17 cellular contexts compared by ENCODE assay signal in genomic region chr13:50928088-50928487, GRCh38. TPM values are rescaled to one million over a fixed set of nuclear protein-coding genes. Genes with fewer than 3 reads are reported as not detected.
DNase-seq lines count a peak whose midpoint lies in the region; ATAC-seq and TF ChIP-seq lines count a peak whose summit lies in the region.
"Had no signal": no experiment of that assay in that cellular context is flagged by ENCODE, and none has a peak within 500 bp of the region (broad histone marks: within the 10 kb centered on the region; RNA-seq: fewer than 3 reads in every experiment).

No MANE protein-coding gene starts in this region.

- no peaks in the 10 kb centered on the region for H3K27me3 ChIP-seq in CD4-positive, CD25-positive, alpha-beta regulatory T cell (ENCODE audit: control insufficient read depth, insufficient read depth, low read length)
- H3K27me3 ChIP-seq in mesenchymal stem cell (ENCODE audit: control insufficient read depth in 1 of 2, insufficient read depth in 1 of 2, low read length in 2 of 2), result no peaks in the 10 kb centered on the region
- no peaks in the 10 kb centered on the region for H3K27me3 ChIP-seq in tibial artery
- no peaks in the 10 kb centered on the region for H3K27me3 ChIP-seq in uterus

- peaks cover 43% of the 10 kb centered on the region for H3K36me3 Mint-ChIP-seq in CD4-positive, CD25-positive, alpha-beta regulatory T cell
- H3K36me3 Mint-ChIP-seq in IgD-negative memory B cell (peaks cover 9% of the 10 kb centered on the region), chondrocyte (ENCODE audit: low read depth) (peaks cover 21% of the 10 kb centered on the region)
- peaks cover 26% of the 10 kb centered on the region for H3K36me3 Mint-ChIP-seq in activated naive CD4-positive, alpha-beta T cell treated with anti-CD3 and anti-CD28 coated beads for 36 hours (ENCODE audit: low read depth)

- peak overlapping the region in 2 of 3 donors; percentile 18 to 20 for H3K27ac Mint-ChIP-seq in CD4-positive, CD25-positive, alpha-beta regulatory T cell
- H3K27ac Mint-ChIP-seq in IgD-negative memory B cell (peak overlapping the region in 2 of 3 donors; percentile 53 to 64), chondrocyte (ENCODE audit: unreplicated experiment) (peak overlapping the region; percentile 32)
- no peak overlapping the region for H3K27ac Mint-ChIP-seq in activated naive CD4-positive, alpha-beta T cell treated with anti-CD3 and anti-CD28 coated beads for 36 hours

- H2BK5ac ChIP-seq in mesenchymal stem cell (ENCODE audit: low read depth, low read length, poor library complexity, severe bottlenecking), result no peak overlapping the region

- no peak overlapping the region for H3K27ac ChIP-seq in CD4-positive, CD25-positive, alpha-beta regulatory T cell (ENCODE audit: insufficient read depth, low read length, poor library complexity, severe bottlenecking)
- no peak overlapping the region for H3K27ac ChIP-seq in mesenchymal stem cell (ENCODE audit: low read length, poor library complexity, severe bottlenecking)
- H3K27ac ChIP-seq in tibial artery, result no peak overlapping the region
- H3K27ac ChIP-seq in uterus, result peak overlapping the region in 1 of 2 donors; percentile 10

- peaks cover 1 to 16% (median 12%) of the 10 kb centered on the region in 7 donors for H3K9me3 Mint-ChIP-seq in CD4-positive, CD25-positive, alpha-beta regulatory T cell
- peaks cover 0 to 11% (median 10%) of the 10 kb centered on the region in 3 donors for H3K9me3 Mint-ChIP-seq in IgD-negative memory B cell
- H3K9me3 Mint-ChIP-seq in chondrocyte (ENCODE audit: low read depth), result peaks cover 25% of the 10 kb centered on the region
- peaks cover 18% of the 10 kb centered on the region for H3K9me3 Mint-ChIP-seq in activated naive CD4-positive, alpha-beta T cell treated with anti-CD3 and anti-CD28 coated beads for 36 hours

- H2AFZ ChIP-seq in mesenchymal stem cell (ENCODE audit: low read depth, low read length), result no peak overlapping the region

- intact Hi-C loops in tibial artery (cut with DNase I; ENCODE audit: low total_unique reads), result no loop called here
- intact Hi-C loops in activated naive CD4-positive, alpha-beta T cell treated with anti-CD3 and anti-CD28 coated beads for 36 hours (cut with micrococcal nuclease), result no loop called here
- intact Hi-C loops in uterus (cut with DNase I; ENCODE audit: low total_unique reads), result no loop called here

- H3K27me3 Mint-ChIP-seq in CD4-positive, CD25-positive, alpha-beta regulatory T cell, result no peaks in the 10 kb centered on the region
- no peaks in the 10 kb centered on the region for H3K27me3 Mint-ChIP-seq in IgD-negative memory B cell
- H3K27me3 Mint-ChIP-seq in chondrocyte (ENCODE audit: low read depth), result no peaks in the 10 kb centered on the region
- no peaks in the 10 kb centered on the region for H3K27me3 Mint-ChIP-seq in activated naive CD4-positive, alpha-beta T cell treated with anti-CD3 and anti-CD28 coated beads for 36 hours (ENCODE audit: low read depth)
- H3K27me3 Mint-ChIP-seq: CD4-positive, alpha-beta memory T cell had no signal

- no peak for TF ChIP-seq POLR2A in uterus (IDR thresholded peaks at IDR 0.05)

- no peak for ATAC-seq in CD4-positive, CD25-positive, alpha-beta regulatory T cell (ENCODE audit: low read depth in 2 of 2)

- H2AK5ac ChIP-seq in mesenchymal stem cell (ENCODE audit: low read length, severe bottlenecking), result no peak overlapping the region

- no peak overlapping the region for H3K4ac ChIP-seq in mesenchymal stem cell (ENCODE audit: low read depth in 1 of 2, low read length in 2 of 2)

- 80% methylated on average over 1 of the region's 2 CpGs for WGBS in mesenchymal stem cell

- no peak for DNase-seq in CD4-positive, CD25-positive, alpha-beta regulatory T cell
- DNase-seq in chondrocyte (ENCODE audit: low spot score), result no peak
- DNase-seq in mesenchymal stem cell, result peak; percentile 45
- DNase-seq in tibial artery, result no peak
- DNase-seq in activated naive CD4-positive, alpha-beta T cell treated with anti-CD3 and anti-CD28 coated beads for 36 hours, result no peak
- no peak for DNase-seq in NCI-H187 treated with DMSO at 0.1 percent for 48 hours (lab: John Stamatoyannopoulos, UW)
- no peak for DNase-seq in uterus
- DNase-seq: Calu3; CD4-positive, alpha-beta memory T cell; DMS53; NCI-H1105; NCI-H1694 treated with DMSO at 0.1 percent for 48 hours; NCI-H345; NCI-H526 treated with DMSO at 0.1 percent for 48 hours; SIG-M5 had no signal

- no peak overlapping the region for H3K18ac ChIP-seq in mesenchymal stem cell (ENCODE audit: low read depth in 1 of 2, low read length in 2 of 2)

- no peak overlapping the region for H3K4me2 ChIP-seq in mesenchymal stem cell (ENCODE audit: low read length, poor library complexity, severe bottlenecking)

- H4K91ac ChIP-seq in mesenchymal stem cell (ENCODE audit: low read length), result no peak overlapping the region

- H3K23ac ChIP-seq in mesenchymal stem cell (ENCODE audit: low read length in 2 of 2), result no peak overlapping the region

- H3K4me1 ChIP-seq in CD4-positive, CD25-positive, alpha-beta regulatory T cell (ENCODE audit: control insufficient read depth, insufficient read depth, low read length, poor library complexity, severe bottlenecking), result no peaks in the 10 kb centered on the region
- H3K4me1 ChIP-seq in mesenchymal stem cell (ENCODE audit: control insufficient read depth, insufficient read depth, low read depth, low read length) (no peaks in the 10 kb centered on the region), tibial artery (no peaks in the 10 kb centered on the region), uterus (no peaks in the 10 kb centered on the region)
- H3K4me1 ChIP-seq: HAP-1 had no signal

- H3K9ac ChIP-seq in mesenchymal stem cell (ENCODE audit: low read length), result peak overlapping the region; percentile 33

- H2BK120ac ChIP-seq in mesenchymal stem cell (ENCODE audit: low read depth, low read length), result no peak overlapping the region

- peaks cover 13 to 17% of the 10 kb centered on the region in 2 experiments for H3K9me3 ChIP-seq in CD4-positive, CD25-positive, alpha-beta regulatory T cell (ENCODE audit: control insufficient read depth in 2 of 2, low read length in 2 of 2)
- H3K9me3 ChIP-seq in mesenchymal stem cell (ENCODE audit: control insufficient read depth, low read length), result peaks cover 21% of the 10 kb centered on the region
- peaks cover 2 to 17% (median 15%) of the 10 kb centered on the region in 3 donors for H3K9me3 ChIP-seq in tibial artery
- H3K9me3 ChIP-seq in uterus, result peaks cover 0 to 17% of the 10 kb centered on the region in 2 donors

- TF ChIP-seq CTCF in chondrocyte (IDR thresholded peaks at IDR 0.05) (no peak), tibial artery (IDR thresholded peaks at IDR 0.05) (no peak), uterus (IDR thresholded peaks at IDR 0.05) (no peak)

- no peak overlapping the region for H2BK15ac ChIP-seq in mesenchymal stem cell (ENCODE audit: low read depth, poor library complexity, severe bottlenecking)

- CTCF ChIA-PET in activated naive CD4-positive, alpha-beta T cell treated with anti-CD3 and anti-CD28 coated beads for 36 hours (lab: Charles Lee), result interaction anchor here (0.7 kb wide), 1 partner anchor 761 kb away, joined by 3 read pairs; no protein-coding TSS in a partner anchor

- peaks cover 46% of the 10 kb centered on the region for H3K36me3 ChIP-seq in CD4-positive, CD25-positive, alpha-beta regulatory T cell (ENCODE audit: control insufficient read depth, insufficient read depth, low read length)
- H3K36me3 ChIP-seq in mesenchymal stem cell (ENCODE audit: control insufficient read depth in 1 of 2, insufficient read depth in 2 of 2, low read depth in 1 of 2, low read length in 2 of 2) (peaks cover 0 to 18% of the 10 kb centered on the region in 2 experiments), tibial artery (peaks cover 9 to 21% (median 11%) of the 10 kb centered on the region in 3 donors), uterus (no peaks in the 10 kb centered on the region)

- no peak overlapping the region for H3K4me3 Mint-ChIP-seq in CD4-positive, CD25-positive, alpha-beta regulatory T cell
- H3K4me3 Mint-ChIP-seq in IgD-negative memory B cell (no peak overlapping the region), chondrocyte (ENCODE audit: unreplicated experiment) (no peak overlapping the region)
- no peak overlapping the region for H3K4me3 Mint-ChIP-seq in activated naive CD4-positive, alpha-beta T cell treated with anti-CD3 and anti-CD28 coated beads for 36 hours
- H3K4me3 Mint-ChIP-seq: CD4-positive, alpha-beta memory T cell had no signal

- no peak overlapping the region for H3K14ac ChIP-seq in mesenchymal stem cell (ENCODE audit: low read length in 2 of 2)

- H3K79me1 ChIP-seq in mesenchymal stem cell (replicated peaks; ENCODE audit: low read length, poor library complexity, severe bottlenecking), result peaks cover 11% of the 10 kb centered on the region

- no peak overlapping the region for H3K4me3 ChIP-seq in CD4-positive, CD25-positive, alpha-beta regulatory T cell (ENCODE audit: low read depth, low read length)
- no peak overlapping the region for H3K4me3 ChIP-seq in mesenchymal stem cell (ENCODE audit: insufficient read depth in 1 of 2, low read depth in 1 of 2, low read length in 2 of 2)
- H3K4me3 ChIP-seq in tibial artery, result no peak overlapping the region
- no peak overlapping the region for H3K4me3 ChIP-seq in uterus
- H3K4me3 ChIP-seq: HAP-1 had no signal

- H2BK12ac ChIP-seq in mesenchymal stem cell (ENCODE audit: low read length in 2 of 2), result no peak overlapping the region

- no peak overlapping the region for H4K8ac ChIP-seq in mesenchymal stem cell (ENCODE audit: low read length)

- peaks cover 38 to 49% (median 42%) of the 10 kb centered on the region in 4 donors for H3K4me1 Mint-ChIP-seq in CD4-positive, CD25-positive, alpha-beta regulatory T cell
- H3K4me1 Mint-ChIP-seq in IgD-negative memory B cell (peaks cover 16 to 35% (median 26%) of the 10 kb centered on the region in 3 donors), chondrocyte (ENCODE audit: low read depth) (peaks cover 4% of the 10 kb centered on the region)
- H3K4me1 Mint-ChIP-seq in activated naive CD4-positive, alpha-beta T cell treated with anti-CD3 and anti-CD28 coated beads for 36 hours (ENCODE audit: low read depth), result peaks cover 25% of the 10 kb centered on the region

RNA-seq across cellular contexts. Expression of gene RNASEH2B, which starts 18.5 kb away (rescaled TPM):
- total RNA-seq in CD4-positive, CD25-positive, alpha-beta regulatory T cell, result 96.0 TPM
- polyA plus RNA-seq in CD4-positive, CD25-positive, alpha-beta regulatory T cell, result 100 to 1,000 TPM; 149 to 205 (median 183) TPM
- polyA plus RNA-seq in IgD-negative memory B cell, result 189 TPM
- total RNA-seq in chondrocyte (18.2 to 23.5 TPM (median 22.3 TPM) in 3 replicates), uterus (100 to 1,000 TPM; 101 to 183 (median 155) TPM)
- polyA plus RNA-seq in mesenchymal stem cell (2013, experiment 1 of 2), result 33.5 TPM
- polyA plus RNA-seq in mesenchymal stem cell (2013, experiment 2 of 2), result 35.4 TPM
- 10 to 100 TPM; 47.8 to 49.7 TPM for total RNA-seq in activated naive CD4-positive, alpha-beta T cell treated with anti-CD3 and anti-CD28 coated beads for 36 hours
